In genomic region chr16:85689285-85689949, GRCh38 we compare ENCODE assay signal across 8 cellular contexts. TPM values are rescaled to one million over a fixed set of nuclear protein-coding genes. Genes with fewer than 3 reads are reported as not detected.
DNase-seq lines count a peak whose midpoint lies in the region; ATAC-seq and TF ChIP-seq lines count a peak whose summit lies in the region.

No MANE protein-coding gene starts in this region.

- H3K27ac ChIP-seq in CD4-positive, alpha-beta T cell (ENCODE audit: low read depth, low read length): no peak overlapping the region
- H3K27ac ChIP-seq in mammary epithelial cell (ENCODE audit: insufficient read depth, low read depth, low read length) (no peak overlapping the region), adrenal gland (no peak overlapping the region)

- intact Hi-C loops in CD4-positive, alpha-beta T cell (cut with DNase I, micrococcal nuclease): loop anchor here in 1 of 2 experiments (5.0 kb wide), 2 partner anchors 113 to 863 kb away; no protein-coding TSS in a partner anchor
- intact Hi-C loops in mammary epithelial cell (cut with micrococcal nuclease) (loop anchor here (2.0 kb wide), 1 partner anchor 61 kb away; the partner anchor contains the start of gene C16orf74), adrenal gland (cut with DNase I) (no loop called here)

- H2AFZ ChIP-seq in mammary epithelial cell (ENCODE audit: low read depth, low read length): no peak overlapping the region

- no peak for TF ChIP-seq POLR2A in adrenal gland (IDR thresholded peaks at IDR 0.05)

- no peak overlapping the region for H3K27ac Mint-ChIP-seq in CD4-positive, alpha-beta T cell
- H3K27ac Mint-ChIP-seq in nephron: no peak overlapping the region

- peaks cover 18% of the 10 kb centered on the region for H3K79me2 ChIP-seq in mammary epithelial cell (ENCODE audit: insufficient read depth, low read length)

- peak overlapping the region; percentile 75 for H3K4me2 ChIP-seq in mammary epithelial cell (ENCODE audit: insufficient read depth, low read depth, low read length)

- dilution Hi-C loops in mammary epithelial cell (cut with HindIII; ENCODE audit: low sequenced_read_pairs): no loop called here

- no peaks in the 10 kb centered on the region for H3K4me1 Mint-ChIP-seq in CD4-positive, alpha-beta T cell (ENCODE audit: low read depth)
- H3K4me1 Mint-ChIP-seq in nephron: peaks cover 14% of the 10 kb centered on the region

- no peaks in the 10 kb centered on the region for H3K9me3 Mint-ChIP-seq in CD4-positive, alpha-beta T cell
- no peaks in the 10 kb centered on the region for H3K9me3 Mint-ChIP-seq in nephron

- in situ Hi-C loops in mammary epithelial cell (cut with MboI; ENCODE audit: low sequenced_read_pairs in 2 of 2): no loop called here

- peaks cover 2% of the 10 kb centered on the region for H3K36me3 ChIP-seq in mammary epithelial cell (ENCODE audit: insufficient read depth, low read length)
- no peaks in the 10 kb centered on the region for H3K36me3 ChIP-seq in adrenal gland (replicated peaks in 1 of 2)

- TF ChIP-seq CTCF in CD4-positive, alpha-beta T cell (IDR thresholded peaks at IDR 0.05): no peak
- TF ChIP-seq CTCF in mammary epithelial cell (conservative IDR thresholded peaks at IDR 0.05 in 1 of 2, IDR thresholded peaks at IDR 0.05 in 1 of 2; ENCODE audit: extremely low read depth in 1 of 2, insufficient read depth in 1 of 2, low read depth in 1 of 2, low read length in 2 of 2) (no peak), nephron (IDR thresholded peaks at IDR 0.05; ENCODE audit: unreplicated experiment in 3 of 3) (no peak), adrenal gland (IDR thresholded peaks at IDR 0.05) (no peak)

- H3K27me3 Mint-ChIP-seq in CD4-positive, alpha-beta T cell: peaks cover 6% of the 10 kb centered on the region
- H3K27me3 Mint-ChIP-seq in nephron (ENCODE audit: low read depth): peaks cover 10% of the 10 kb centered on the region

- no TSS peak for BruUV-seq in mammary epithelial cell (replicated peaks; lab: Mats Ljungman, UMichigan)

- no peaks in the 10 kb centered on the region for H3K9me3 ChIP-seq in CD4-positive, alpha-beta T cell (ENCODE audit: control insufficient read depth, low read length)
- H3K9me3 ChIP-seq in mammary epithelial cell (replicated peaks; ENCODE audit: insufficient read depth, low read length) (no peaks in the 10 kb centered on the region), adrenal gland (replicated peaks in 1 of 3) (no peaks in the 10 kb centered on the region)

- peaks cover 7% of the 10 kb centered on the region for H3K4me1 ChIP-seq in mammary epithelial cell (ENCODE audit: insufficient read depth, low read length)
- peaks cover 4 to 12% of the 10 kb centered on the region in 2 donors for H3K4me1 ChIP-seq in adrenal gland (replicated peaks in 1 of 2)

- POLR2A ChIA-PET in CD4-positive, alpha-beta T cell (lab: Charles Lee): no interaction called here

- 50% methylated on average over 24 of the region's 27 CpGs for WGBS in mammary epithelial cell (ENCODE audit: low coverage, missing lambda C conversion rate)
- WGBS in adrenal gland, 4 donors: 40 to 45% (median 43%) methylated on average over 24 to 27 of the region's 27 CpGs

- H3K4me3 ChIP-seq in Jurkat, Clone E6-1 (ENCODE audit: low read length): peak overlapping the region; percentile 49
- peak overlapping the region in 1 of 3 experiments; percentile 35 for H3K4me3 ChIP-seq in mammary epithelial cell (replicated peaks in 1 of 3; ENCODE audit: insufficient read depth in 1 of 3, low read depth in 2 of 3, low read length in 3 of 3)
- H3K4me3 ChIP-seq in adrenal gland: peak overlapping the region in 2 of 4 donors; percentile 40 to 67

- peak overlapping the region; percentile 60 for H3K4me3 Mint-ChIP-seq in CD4-positive, alpha-beta T cell
- H3K4me3 Mint-ChIP-seq in nephron: peak overlapping the region; percentile 67 to 81 (median 81)

- no peak overlapping the region for H3K9ac ChIP-seq in mammary epithelial cell (ENCODE audit: insufficient read depth, low read length)

- CTCF ChIA-PET in CD4-positive, alpha-beta T cell (lab: Charles Lee): interaction anchor here (1.7 kb wide), 1 partner anchor 74 kb away, joined by 6 read pairs; no protein-coding TSS in a partner anchor
- CTCF ChIA-PET in mammary epithelial cell (lab: Charles Lee; ENCODE audit: low non-redundant PET): interaction anchor here (0.5 kb wide), 1 partner anchor 65 kb away, joined by 4 read pairs; no protein-coding TSS in a partner anchor

- no peaks in the 10 kb centered on the region for H3K27me3 ChIP-seq in CD4-positive, alpha-beta T cell (ENCODE audit: control insufficient read depth, insufficient read depth, low read length)
- H3K27me3 ChIP-seq in mammary epithelial cell (ENCODE audit: insufficient read depth, low read length) (no peaks in the 10 kb centered on the region), adrenal gland (no peaks in the 10 kb centered on the region)

- no peaks in the 10 kb centered on the region for H4K20me1 ChIP-seq in mammary epithelial cell (ENCODE audit: insufficient read depth, low read length)

- DNase-seq in CD4-positive, alpha-beta T cell: no peak
- no peak for DNase-seq in Jurkat, Clone E6-1 (ENCODE audit: low read depth, low spot score)
- no peak for DNase-seq in mammary epithelial cell
- no peak for DNase-seq in adrenal gland
- no peak for DNase-seq in activated naive CD4-positive, alpha-beta T cell treated with anti-CD3 and anti-CD28 coated beads, Interleukin-2, amount 50 U/mL, for 16 hours

- no peak for ATAC-seq in CD4-positive, alpha-beta T cell (ENCODE audit: poor library complexity)
- ATAC-seq in HG02938 (IDR thresholded peaks at IDR 0.05; ENCODE audit: unreplicated experiment) (no peak), GM19455 (IDR thresholded peaks at IDR 0.05; ENCODE audit: unreplicated experiment) (no peak)

- H3K36me3 Mint-ChIP-seq in CD4-positive, alpha-beta T cell (ENCODE audit: low read depth): no peaks in the 10 kb centered on the region
- H3K36me3 Mint-ChIP-seq in nephron (ENCODE audit: low read depth): peaks cover under 1% of the 10 kb centered on the region

RNA-seq across cellular contexts. Expression of gene GINS2, which starts 0.7 kb away (rescaled TPM):
- total RNA-seq in CD4-positive, alpha-beta T cell: 1 to 10 TPM; 1.1 to 1.4 TPM
- polyA plus RNA-seq in Jurkat, Clone E6-1 (2012; ENCODE audit: insufficient read depth, insufficient read length): 76.8 TPM
- total RNA-seq in mammary epithelial cell (10 to 100 TPM in 1 of 2 donors, 1 to 10 TPM in 1; 1.5 to 32.5 TPM), adrenal gland (1 to 10 TPM in 6 of 8 donors, under 1 TPM in 2; 0.06 to 2.6 (median 1.7) TPM)
- polyA plus RNA-seq in mammary epithelial cell (23.2 TPM), adrenal gland (1 to 10 TPM in 1 of 3 donors, under 1 TPM in 2; 0.72 to 1.2 (median 0.88) TPM)
- 8.8 TPM for polyA minus RNA-seq in mammary epithelial cell
